26 cellular contexts compared by ENCODE assay signal in the genomic region with DNA sequence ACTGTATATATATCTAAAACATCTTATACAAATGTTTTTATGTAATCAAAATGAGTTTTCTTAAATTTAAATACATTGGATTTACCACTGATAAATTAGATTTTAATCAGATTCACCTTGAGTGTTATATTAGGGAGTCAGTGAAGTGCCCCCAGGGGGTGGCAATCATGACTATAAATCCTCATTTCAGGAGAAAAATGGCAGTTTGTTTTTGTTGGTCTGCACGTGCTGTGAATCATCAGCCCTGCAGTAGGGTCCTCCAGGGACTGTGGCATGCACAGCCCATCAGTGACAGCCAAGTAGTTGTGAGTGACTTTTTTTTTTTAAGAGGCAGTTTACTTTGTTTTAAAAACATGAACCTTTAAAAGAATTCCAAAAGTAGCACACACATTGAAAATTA.
DNase-seq lines count a peak whose midpoint lies in the region; ATAC-seq, FAIRE-seq and TF ChIP-seq lines count a peak whose summit lies in the region.
"Had no signal": no experiment of that assay in that cellular context is flagged by ENCODE, and none has a peak within 500 bp of the region (broad histone marks: within the 10 kb centered on the region; RNA-seq: fewer than 3 reads in every experiment).

No MANE protein-coding gene starts in this region.

- no peaks in the 10 kb centered on the region for H3K36me3 ChIP-seq in endothelial cell of umbilical vein (ENCODE audit: control insufficient read depth in 2 of 2, extremely low read depth in 1 of 2, insufficient read depth in 2 of 2, low read length in 2 of 2)
- H3K36me3 ChIP-seq in thyroid gland: no peaks in the 10 kb centered on the region
- H3K36me3 ChIP-seq in gastroesophageal sphincter: no peaks in the 10 kb centered on the region

- H3K27me3 ChIP-seq in endothelial cell of umbilical vein (ENCODE audit: control insufficient read depth in 2 of 2, insufficient read depth in 2 of 2, low read length in 2 of 2) (no peaks in the 10 kb centered on the region), thyroid gland (no peaks in the 10 kb centered on the region), gastroesophageal sphincter (no peaks in the 10 kb centered on the region)
- H3K27me3 ChIP-seq: dorsolateral prefrontal cortex, tibial nerve had no signal

- ATAC-seq in gastroesophageal sphincter: no peak
- ATAC-seq: activated CD4-positive, alpha-beta T cell treated with anti-CD3 and anti-CD28 coated beads for 36 hours; natural killer cell treated with Interleukin-12 subunit alpha and Interleukin-12 subunit beta and Interleukin-15 and Interleukin-18, amount 100 ng/mL, for 72 hours; SK-N-SH treated with all-trans-retinoic acid at 6 μM for 48 hours had no signal

- no peak for TF ChIP-seq POLR2A in NB4 (IDR thresholded peaks at IDR 0.05; ENCODE audit: extremely low read depth, insufficient read length)
- no peak for TF ChIP-seq POLR2A in endothelial cell of umbilical vein (IDR thresholded peaks at IDR 0.05; ENCODE audit: low read depth, low read length)
- TF ChIP-seq POLR2A in thyroid gland (IDR thresholded peaks at IDR 0.05): no peak
- no peak for TF ChIP-seq POLR2A in gastroesophageal sphincter (IDR thresholded peaks at IDR 0.05)

- dilution Hi-C loops in endothelial cell of umbilical vein (cut with MboI; ENCODE audit: extremely low pct_ligation_motif_present, low sequenced_read_pairs): no loop called here

- H3K27ac ChIP-seq in endothelial cell of umbilical vein (ENCODE audit: insufficient read depth, low read depth, low read length) (no peak overlapping the region), thyroid gland (peak overlapping the region in 2 of 3 donors; percentile 21 to 48), gastroesophageal sphincter (no peak overlapping the region)
- H3K27ac ChIP-seq: tibial nerve had no signal

- H3K4me3 ChIP-seq in NB4 (ENCODE audit: low read depth, low read length) (no peak overlapping the region), endothelial cell of umbilical vein (replicated peaks in 1 of 3; ENCODE audit: insufficient read depth in 1 of 3, low read depth in 1 of 3, low read length in 3 of 3) (no peak overlapping the region), thyroid gland (replicated peaks in 1 of 3) (no peak overlapping the region), gastroesophageal sphincter (no peak overlapping the region)
- H3K4me3 ChIP-seq: dorsolateral prefrontal cortex, tibial nerve had no signal

- no peak for FAIRE-seq in endothelial cell of umbilical vein (lab: Jason Lieb, UNC)
- FAIRE-seq: A204.1, astrocyte, keratinocyte, small intestine had no signal

- no peaks in the 10 kb centered on the region for H3K9me1 ChIP-seq in endothelial cell of umbilical vein (replicated peaks; ENCODE audit: control insufficient read depth, extremely low read depth, insufficient read depth, low read length)

- peaks cover 14% of the 10 kb centered on the region for H3K4me1 ChIP-seq in endothelial cell of umbilical vein (ENCODE audit: control insufficient read depth, extremely low read depth, insufficient read depth, low read length)
- H3K4me1 ChIP-seq in thyroid gland: peaks cover 9 to 26% of the 10 kb centered on the region in 2 donors
- peaks cover 0 to 31% (median 0%) of the 10 kb centered on the region in 3 donors for H3K4me1 ChIP-seq in gastroesophageal sphincter

- POLR2A ChIA-PET in endothelial cell of umbilical vein (lab: Charles Lee): no interaction called here

- peaks cover 3% of the 10 kb centered on the region for H4K20me1 ChIP-seq in endothelial cell of umbilical vein (replicated peaks; ENCODE audit: control insufficient read depth, extremely low read depth, insufficient read depth, low read length)

- H3K9ac ChIP-seq in endothelial cell of umbilical vein (replicated peaks; ENCODE audit: extremely low read depth, insufficient read depth, low read length): no peak overlapping the region

- H3K9me3 ChIP-seq in endothelial cell of umbilical vein (replicated peaks; ENCODE audit: control insufficient read depth, insufficient read depth, low read length) (no peaks in the 10 kb centered on the region), thyroid gland (no peaks in the 10 kb centered on the region), gastroesophageal sphincter (no peaks in the 10 kb centered on the region)
- H3K9me3 ChIP-seq: tibial nerve had no signal

- intact Hi-C loops in endothelial cell of umbilical vein (cut with micrococcal nuclease) (no loop called here), thyroid gland (cut with DNase I) (no loop called here)

- no TSS peak for BruUV-seq in endothelial cell of umbilical vein (replicated peaks; lab: Mats Ljungman, UMichigan)

- DNase-seq in NCI-H2171 treated with DMSO at 0.1 percent for 48 hours (lab: John Stamatoyannopoulos, UW): peak; percentile 6
- DNase-seq in NCI-H2171 (lab: John Stamatoyannopoulos, UW): no peak
- DNase-seq in NB4 (ENCODE audit: low read depth): peak; percentile 55
- DNase-seq in endothelial cell of umbilical vein (ENCODE audit: low read depth, low spot score): peak; percentile 24
- peak; percentile 48 to 55 for DNase-seq in thyroid gland
- DNase-seq in effector CD4-positive, alpha-beta T cell: no peak
- no peak for DNase-seq in NCI-H748 treated with DMSO at 0.1 percent for 48 hours (lab: John Stamatoyannopoulos, UW)
- DNase-seq: activated CD4-positive, alpha-beta T cell treated with anti-CD3 and anti-CD28 coated beads for 36 hours; activated CD8-positive, alpha-beta memory T cell treated with anti-CD3 and anti-CD28 coated beads for 24 hours; activated gamma-delta T cell; dorsolateral prefrontal cortex; HCEC 1CT; NCI-H1092 treated with DMSO at 0.1 percent for 48 hours; NCI-H2029; NCI-H345; NCI-H774; small intestine; stimulated activated CD4-positive, alpha-beta T cell treated with anti-CD3 and anti-CD28 coated beads, Interleukin-2, amount 100 ng/mL, for 24 hours; T-helper 17 cell had no signal

- H2AFZ ChIP-seq in endothelial cell of umbilical vein (ENCODE audit: low read depth, low read length): no peak overlapping the region

- 6 to 10% methylated on average over 1 of the region's 1 CpG for WGBS in thyroid gland, 2 donors
- 8% methylated on average over 1 of the region's 1 CpG; no CpG with 5 or more reads in 1 of the 2 donors for WGBS in gastroesophageal sphincter (ENCODE audit: low coverage in 1 of 2), 2 donors

- TF ChIP-seq CTCF in NB4 (IDR thresholded peaks at IDR 0.05; ENCODE audit: low read depth, low read length) (no peak), endothelial cell of umbilical vein (IDR thresholded peaks at IDR 0.05; ENCODE audit: extremely low read depth in 1 of 2, insufficient read depth in 1 of 2, low read depth in 1 of 2, low read length in 2 of 2) (no peak), thyroid gland (IDR thresholded peaks at IDR 0.05) (no peak), gastroesophageal sphincter (IDR thresholded peaks at IDR 0.05) (no peak)

- H3K79me2 ChIP-seq in endothelial cell of umbilical vein (ENCODE audit: control insufficient read depth, insufficient read depth, low read length): peaks cover 93% of the 10 kb centered on the region

- H3K4me2 ChIP-seq in endothelial cell of umbilical vein (ENCODE audit: insufficient read depth, low read length): no peak overlapping the region

- CTCF ChIA-PET in endothelial cell of umbilical vein (lab: Charles Lee): interaction anchor here (1.0 kb wide), 1 partner anchor 11 kb away, joined by 3 read pairs; no protein-coding TSS in a partner anchor

- no peak for TF ChIP-seq EP300 in gastroesophageal sphincter (IDR thresholded peaks at IDR 0.05)

TF ChIP-seq in endothelial cell of umbilical vein, 7 proteins besides CTCF, POLR2A, EP300 and RAD21:
- TF ChIP-seq, protein P1, sequence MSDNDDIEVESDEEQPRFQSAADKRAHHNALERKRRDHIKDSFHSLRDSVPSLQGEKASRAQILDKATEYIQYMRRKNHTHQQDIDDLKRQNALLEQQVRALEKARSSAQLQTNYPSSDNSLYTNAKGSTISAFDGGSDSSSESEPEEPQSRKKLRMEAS (IDR thresholded peaks at IDR 0.05; ENCODE audit: insufficient read depth, insufficient read length): no peak
- TF ChIP-seq JUN (IDR thresholded peaks at IDR 0.05; ENCODE audit: borderline replicate concordance, insufficient read depth, insufficient read length, low read depth) (no peak), FOS (IDR thresholded peaks at IDR 0.05; ENCODE audit: borderline replicate concordance, insufficient read depth, low read length) (peak; percentile 16)

Comparison
In these comparisons a context has a peak if more than half of its experiments do, and no peak if none do; other contexts are left out.
1. DNase-seq: peak in NCI-H2171 treated with DMSO at 0.1 percent for 48 hours (single experiment), NB4 (single experiment), endothelial cell of umbilical vein (single experiment) and thyroid gland (2 of 2); none in NCI-H2171 (single experiment), effector CD4-positive, alpha-beta T cell (single experiment) and NCI-H748 treated with DMSO at 0.1 percent for 48 hours (single experiment).
2. H3K27ac ChIP-seq: peak in thyroid gland (2 of 3); none in endothelial cell of umbilical vein (single experiment) and gastroesophageal sphincter (0 of 4).